ENCODE assay signal across 17 cellular contexts in genomic region chr19:48676887-48677286, GRCh38. TPM values are rescaled to one million over a fixed set of nuclear protein-coding genes. Genes with fewer than 3 reads are reported as not detected.
A peak's percentile ranks its signal among the peaks of the same experiment; 100 is the strongest.
DNase-seq lines count a peak whose midpoint lies in the region; ATAC-seq and TF ChIP-seq lines count a peak whose summit lies in the region.
"Had no signal": no experiment of that assay in that cellular context is flagged by ENCODE, and none has a peak within 500 bp of the region (broad histone marks: within the 10 kb centered on the region; RNA-seq: fewer than 3 reads in every experiment).

No MANE protein-coding gene starts in this region.

- H3K4me2 ChIP-seq in mammary epithelial cell (ENCODE audit: insufficient read depth, low read depth, low read length), result no peak overlapping the region
- H3K4me2 ChIP-seq: BLaER1 had no signal

- intact Hi-C loops in mammary epithelial cell (cut with micrococcal nuclease), result loop anchor here (10.0 kb wide), 1 partner anchor 158 kb away; the partner anchor contains the start of gene HSD17B14
- intact Hi-C loops in left colon (cut with DNase I, micrococcal nuclease), result no loop called here
- intact Hi-C loops in stomach (cut with DNase I; ENCODE audit: low total_unique reads), result no loop called here

- H3K4me3 ChIP-seq in mammary epithelial cell (replicated peaks in 1 of 3; ENCODE audit: insufficient read depth in 1 of 3, low read depth in 2 of 3, low read length in 3 of 3) (no peak overlapping the region), stomach (no peak overlapping the region)
- H3K4me3 ChIP-seq: BLaER1 had no signal

- no peaks in the 10 kb centered on the region for H3K79me2 ChIP-seq in mammary epithelial cell (ENCODE audit: insufficient read depth, low read length)

- no peak for TF ChIP-seq EP300 in stomach (IDR thresholded peaks at IDR 0.05)

- in situ Hi-C loops in mammary epithelial cell (cut with MboI; ENCODE audit: low sequenced_read_pairs in 2 of 2), result no loop called here

- DNase-seq in NCI-H2107 treated with DMSO at 0.1 percent for 48 hours (lab: John Stamatoyannopoulos, UW; ENCODE audit: unreplicated experiment) (peak; percentile 36), NCI-H2107 (lab: John Stamatoyannopoulos, UW) (no peak), mammary epithelial cell (peak; percentile 89), left colon (peak; percentile 57 to 71), stomach (peak; percentile 67), DMS79 treated with DMSO at 0.1 percent for 48 hours (lab: John Stamatoyannopoulos, UW) (no peak), NCI-H2171 (lab: John Stamatoyannopoulos, UW) (no peak)
- DNase-seq in NK-92 treated with Interleukin-12 subunit alpha and Interleukin-12 subunit beta, amount 100 ng/mL, for 24 hours (lab: John Stamatoyannopoulos, UW), result no peak
- DNase-seq: CD8-positive, alpha-beta memory T cell; DMS 273 treated with DMSO at 0.1 percent for 48 hours; EL; Kasumi-1; NCI-H2029; NCI-H774; SHP77 treated with DMSO at 0.1 percent for 48 hours had no signal

- TF ChIP-seq CTCF in mammary epithelial cell (conservative IDR thresholded peaks at IDR 0.05 in 1 of 2, IDR thresholded peaks at IDR 0.05 in 1 of 2; ENCODE audit: extremely low read depth in 1 of 2, insufficient read depth in 1 of 2, low read depth in 1 of 2, low read length in 2 of 2) (no peak), stomach (IDR thresholded peaks at IDR 0.05) (no peak)

- dilution Hi-C loops in mammary epithelial cell (cut with HindIII; ENCODE audit: low sequenced_read_pairs), result loop anchor here (5.0 to 10.0 kb wide), 2 partner anchors 45 to 118 kb away; no protein-coding TSS in a partner anchor

- no peaks in the 10 kb centered on the region for H3K9me3 ChIP-seq in mammary epithelial cell (replicated peaks; ENCODE audit: insufficient read depth, low read length)
- no peaks in the 10 kb centered on the region for H3K9me3 ChIP-seq in stomach
- H3K9me3 ChIP-seq: BLaER1 had no signal

- H3K9ac ChIP-seq in mammary epithelial cell (ENCODE audit: insufficient read depth, low read length), result no peak overlapping the region
- H3K9ac ChIP-seq: BLaER1 had no signal

- no peak for TF ChIP-seq POLR2A in stomach (IDR thresholded peaks at IDR 0.05)

- H2AFZ ChIP-seq in mammary epithelial cell (ENCODE audit: low read depth, low read length), result no peak overlapping the region

- no peaks in the 10 kb centered on the region for H3K36me3 ChIP-seq in mammary epithelial cell (ENCODE audit: insufficient read depth, low read length)
- H3K36me3 ChIP-seq in stomach, result no peaks in the 10 kb centered on the region
- H3K36me3 ChIP-seq: BLaER1 had no signal

- ATAC-seq in left colon, result peak; percentile 70

- BruUV-seq in mammary epithelial cell (replicated peaks; lab: Mats Ljungman, UMichigan), result no TSS peak

- CTCF ChIA-PET in mammary epithelial cell (lab: Charles Lee; ENCODE audit: low non-redundant PET), result no interaction called here

- H3K4me1 ChIP-seq in mammary epithelial cell (ENCODE audit: insufficient read depth, low read length) (peaks cover 4% of the 10 kb centered on the region), stomach (peaks cover 13 to 29% (median 20%) of the 10 kb centered on the region in 4 donors)

- no peak overlapping the region for H3K27ac ChIP-seq in mammary epithelial cell (ENCODE audit: insufficient read depth, low read depth, low read length)
- peak overlapping the region; percentile 28 to 87 (median 67) for H3K27ac ChIP-seq in stomach
- H3K27ac ChIP-seq: 22Rv1, BLaER1 had no signal

- no peaks in the 10 kb centered on the region for H4K20me1 ChIP-seq in mammary epithelial cell (ENCODE audit: insufficient read depth, low read length)
- H4K20me1 ChIP-seq: BLaER1 had no signal

- 83% methylated on average over 13 of the region's 13 CpGs for whole genome bisulfite sequencing in mammary epithelial cell (ENCODE audit: low coverage, missing lambda C conversion rate)
- WGBS in stomach, 5 donors, result 42 to 76% (median 57%) methylated on average over 13 of the region's 13 CpGs

- H3K27me3 ChIP-seq in mammary epithelial cell (ENCODE audit: insufficient read depth, low read length) (no peaks in the 10 kb centered on the region), stomach (no peaks in the 10 kb centered on the region)
- H3K27me3 ChIP-seq: BLaER1 had no signal

RNA-seq across cellular contexts. Expression of gene NTN5, which starts 4.1 kb away (rescaled TPM):
- total RNA-seq in mammary epithelial cell (under 1 TPM; 0.16 to 0.33 TPM), left colon (under 1 TPM; 0.49 to 0.53 TPM), stomach (not detected)
- polyA plus RNA-seq in mammary epithelial cell (0.03 TPM), stomach (1 to 10 TPM in 1 of 3 donors, not detected in 2; 1.3 TPM)
- not detected for polyA minus RNA-seq in mammary epithelial cell
- polyA plus RNA-seq: CD8-positive, alpha-beta memory T cell had no signal

RNA-seq across cellular contexts. Expression of gene FUT2, which starts 18.9 kb away (rescaled TPM):
- total RNA-seq in mammary epithelial cell, result under 1 TPM in 1 of 2 donors, not detected in 1; 0.33 TPM
- polyA plus RNA-seq in mammary epithelial cell, result 0.06 TPM
- polyA minus RNA-seq in mammary epithelial cell, result not detected
- total RNA-seq in left colon, result 100 to 1,000 TPM in 1 of 2 donors, 10 to 100 TPM in 1; 74.3 to 147 TPM
- total RNA-seq in stomach, result 10 to 100 TPM; 23.2 to 42.0 (median 33.2) TPM
- polyA plus RNA-seq in stomach, result 10 to 100 TPM; 22.7 to 76.8 (median 25.8) TPM
- total RNA-seq: CD8-positive, alpha-beta memory T cell had no signal

RNA-seq across cellular contexts. Expression of gene CA11, which starts 30.9 kb away (rescaled TPM):
- total RNA-seq in mammary epithelial cell, result 1 to 10 TPM; 3.0 to 3.5 TPM
- 1.3 TPM for polyA plus RNA-seq in mammary epithelial cell
- polyA minus RNA-seq in mammary epithelial cell, result not detected
- total RNA-seq in left colon, result 1 to 10 TPM; 1.7 to 4.2 TPM
- total RNA-seq in stomach, result 10 to 100 TPM in 2 of 5 donors, 1 to 10 TPM in 2, not detected in 1; 1.8 to 33.0 (median 18.1) TPM
- 10 to 100 TPM; 15.7 to 17.7 (median 15.8) TPM for polyA plus RNA-seq in stomach

RNA-seq across cellular contexts. Expression of gene DBP, which starts 39.7 kb away (rescaled TPM):
- total RNA-seq in mammary epithelial cell (1 to 10 TPM in 1 of 2 donors, under 1 TPM in 1; 0.73 to 2.2 TPM), left colon (10 to 100 TPM in 1 of 2 donors, 1 to 10 TPM in 1; 6.9 to 14.6 TPM), stomach (10 to 100 TPM in 1 of 5 donors, 1 to 10 TPM in 3, not detected in 1; 7.2 to 21.7 (median 9.7) TPM)
- polyA plus RNA-seq in mammary epithelial cell (0.69 TPM), stomach (10 to 100 TPM in 1 of 3 donors, 1 to 10 TPM in 2; 4.2 to 29.0 (median 9.2) TPM)
- not detected for polyA minus RNA-seq in mammary epithelial cell

RNA-seq across cellular contexts. Expression of gene MAMSTR, which starts 42.6 kb away (rescaled TPM):
- total RNA-seq in mammary epithelial cell, result 1 to 10 TPM in 1 of 2 donors, under 1 TPM in 1; 0.50 to 1.2 TPM
- polyA plus RNA-seq in mammary epithelial cell, result 0.32 TPM
- polyA minus RNA-seq in mammary epithelial cell, result not detected
- under 1 TPM; 0.64 to 0.67 TPM for total RNA-seq in left colon
- total RNA-seq in stomach, result 1 to 10 TPM in 1 of 5 donors, under 1 TPM in 1, not detected in 3; 0.55 to 3.6 TPM
- polyA plus RNA-seq in stomach, result 1 to 10 TPM in 2 of 3 donors, under 1 TPM in 1; 0.46 to 1.5 (median 1.5) TPM

Comparison
In these comparisons a context has a peak if more than half of its experiments do, and no peak if none do; other contexts are left out.
1. DNase-seq: peak in NCI-H2107 treated with DMSO at 0.1 percent for 48 hours (single experiment), mammary epithelial cell (single experiment), left colon (2 of 2) and stomach (single experiment); none in NCI-H2107 (single experiment), DMS79 treated with DMSO at 0.1 percent for 48 hours (single experiment), NCI-H2171 (single experiment) and NK-92 treated with Interleukin-12 subunit alpha and Interleukin-12 subunit beta, amount 100 ng/mL, for 24 hours (single experiment).
2. RNA of gene FUT2, which starts 18.9 kb away (total RNA-seq): 74.3 to 147 TPM in left colon and 23.2 to 42.0 TPM in stomach; 0.33 TPM in mammary epithelial cell; every median in the first group is over 10 times any median in the second.